In the genomic region with DNA sequence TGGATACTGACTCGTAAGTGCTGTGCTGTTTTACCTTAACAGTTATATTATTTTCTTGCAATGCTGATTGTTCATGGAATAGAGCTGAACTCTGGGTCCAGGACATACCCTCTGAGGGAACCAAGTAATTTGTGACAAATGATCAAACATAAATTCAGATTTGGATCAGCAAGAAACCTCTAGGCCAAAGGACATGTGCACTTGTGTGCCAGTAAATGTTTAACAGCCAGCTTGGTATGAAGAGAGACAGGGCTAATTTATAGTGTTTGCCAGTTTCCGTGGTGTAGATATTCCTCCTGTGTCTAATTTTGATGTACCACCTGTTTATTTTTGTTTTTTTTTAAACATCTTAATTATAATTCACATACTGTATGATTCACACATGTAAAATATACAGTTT, we compare ENCODE assay signal across 22 cellular contexts.
"Had no signal": no experiment of that assay in that cellular context is flagged by ENCODE, and none has a peak within 500 bp of the region (broad histone marks: within the 10 kb centered on the region; RNA-seq: fewer than 3 reads in every experiment).

No MANE protein-coding gene starts in this region.

- DNase-seq: colonic mucosa; cortex of kidney; effector CD8-positive, alpha-beta T cell; effector memory CD8-positive, alpha-beta T cell; endodermal cell; erythroblast; esophagus squamous epithelium; foreskin fibroblast; foreskin melanocyte; gastrocnemius medialis; glutamatergic neuron; head of caudate nucleus; heart right ventricle; hippocampal formation; left cardiac atrium; left ventricle myocardium inferior; lower lobe of right lung; mesenchymal stem cell; mucosa of descending colon; naive B cell had no signal

- H3K4me1 ChIP-seq: colonic mucosa, gastrocnemius medialis had no signal

- H3K9me3 ChIP-seq: colonic mucosa, esophagus squamous epithelium, gastrocnemius medialis, left ventricle myocardium inferior, lower lobe of right lung, mucosa of descending colon had no signal

- H3K27me3 ChIP-seq: colonic mucosa, esophagus squamous epithelium, gastrocnemius medialis, heart right ventricle had no signal

- H3K27ac ChIP-seq: colonic mucosa, epithelial cell of prostate, esophagus squamous epithelium, gastrocnemius medialis, heart right ventricle, left ventricle myocardium inferior, lower lobe of right lung had no signal

- ATAC-seq: effector memory CD8-positive, alpha-beta T cell; esophagus mucosa; gastrocnemius medialis; heart right ventricle; left cardiac atrium; lower lobe of right lung; mucosa of descending colon had no signal

- H3K4me3 ChIP-seq: colonic mucosa, esophagus squamous epithelium, gastrocnemius medialis, heart right ventricle, left ventricle myocardium inferior, lower lobe of right lung, mucosa of descending colon had no signal

- H3K36me3 ChIP-seq: colonic mucosa had no signal
